In the genomic region with DNA sequence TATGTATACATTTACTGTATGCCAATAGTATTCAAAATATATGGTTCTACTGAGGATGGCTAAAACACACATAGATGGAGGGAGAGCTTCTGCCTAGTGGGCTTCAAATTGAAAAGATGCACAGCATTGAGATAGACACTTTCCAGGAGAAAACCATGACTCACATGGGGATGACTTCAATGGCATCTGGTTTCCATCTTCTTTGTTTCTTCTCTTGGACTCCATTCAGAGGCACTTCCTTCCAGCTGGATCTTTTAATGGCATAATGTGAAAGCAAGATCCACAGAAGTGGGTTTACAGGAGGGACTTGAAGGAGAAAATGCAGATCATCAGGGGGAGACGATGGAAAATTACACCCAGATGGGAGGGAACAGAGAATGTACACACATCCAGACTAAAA, we compare ENCODE assay signal across 17 cellular contexts.
DNase-seq lines count a peak whose midpoint lies in the region; ATAC-seq, FAIRE-seq and TF ChIP-seq lines count a peak whose summit lies in the region.
"Had no signal": no experiment of that assay in that cellular context is flagged by ENCODE, and none has a peak within 500 bp of the region (broad histone marks: within the 10 kb centered on the region; RNA-seq: fewer than 3 reads in every experiment).

No MANE protein-coding gene starts in this region.

- H3K4me3 ChIP-seq in brain microvascular endothelial cell (ENCODE audit: low read depth, low read length) (no peak overlapping the region), MG63 (no peak overlapping the region)
- H3K4me3 ChIP-seq: A549, GM23338, lung, neural progenitor cell had no signal

- H3K36me3 Mint-ChIP-seq in activated naive CD8-positive, alpha-beta T cell treated with anti-CD3 and anti-CD28 coated beads, Interleukin-2, amount 50 U/mL, for 24 hours (ENCODE audit: low read depth), result no peaks in the 10 kb centered on the region
- H3K36me3 Mint-ChIP-seq: activated CD8-positive, alpha-beta memory T cell treated with anti-CD3 and anti-CD28 coated beads, Interleukin-2, amount 10 ng/mL, durations not matched to agents 7 days and 5 days; activated naive CD4-positive, alpha-beta T cell treated with anti-CD3 and anti-CD28 coated beads, Interleukin-2, amount 10 ng/mL, durations not matched to agents 7 days and 5 days; neural progenitor cell had no signal

- no peaks in the 10 kb centered on the region for H3K9me3 ChIP-seq in MG63
- H3K9me3 ChIP-seq: A549 had no signal

- peaks cover 1% of the 10 kb centered on the region for H3K27me3 Mint-ChIP-seq in activated naive CD8-positive, alpha-beta T cell treated with anti-CD3 and anti-CD28 coated beads, Interleukin-2, amount 50 U/mL, for 24 hours

- H3K27ac ChIP-seq in brain microvascular endothelial cell, result no peak overlapping the region
- H3K27ac ChIP-seq: A549, neural progenitor cell had no signal

- H3K4me1 Mint-ChIP-seq in activated naive CD8-positive, alpha-beta T cell treated with anti-CD3 and anti-CD28 coated beads, Interleukin-2, amount 50 U/mL, for 24 hours, result peaks cover 22% of the 10 kb centered on the region
- H3K4me1 Mint-ChIP-seq: GM23338, neural progenitor cell had no signal

- in situ Hi-C loops in brain microvascular endothelial cell (cut with HindIII; ENCODE audit: low pct_ligation_motif_present, low sequenced_read_pairs), result no loop called here

- H3K4me3 Mint-ChIP-seq in activated naive CD8-positive, alpha-beta T cell treated with anti-CD3 and anti-CD28 coated beads, Interleukin-2, amount 50 U/mL, for 24 hours, result no peak overlapping the region
- H3K4me3 Mint-ChIP-seq: activated CD8-positive, alpha-beta memory T cell treated with anti-CD3 and anti-CD28 coated beads, Interleukin-2, amount 10 ng/mL, durations not matched to agents 7 days and 5 days; activated naive CD4-positive, alpha-beta T cell treated with anti-CD3 and anti-CD28 coated beads, Interleukin-2, amount 10 ng/mL, durations not matched to agents 7 days and 5 days; GM23338; neural progenitor cell had no signal

- H3K36me3 ChIP-seq in brain microvascular endothelial cell (replicated peaks), result no peaks in the 10 kb centered on the region
- H3K36me3 ChIP-seq in MG63, result no peaks in the 10 kb centered on the region
- H3K36me3 ChIP-seq: neural progenitor cell had no signal

- DNase-seq in A172 (ENCODE audit: low spot score) (peak; percentile 32), H4 (ENCODE audit: low spot score) (peak; percentile 20), brain microvascular endothelial cell (peak; percentile 12), hepatic stellate cell (ENCODE audit: low spot score) (peak; percentile 54), urothelium cell line (ENCODE audit: low spot score) (no peak), MG63 (no peak)
- no peak for DNase-seq in activated naive CD8-positive, alpha-beta T cell treated with anti-CD3 and anti-CD28 coated beads, Interleukin-2, amount 50 U/mL, for 24 hours
- DNase-seq: activated CD8-positive, alpha-beta memory T cell treated with anti-CD3 and anti-CD28 coated beads, Interleukin-2, amount 10 ng/mL, durations not matched to agents 7 days and 5 days; activated naive CD4-positive, alpha-beta T cell treated with anti-CD3 and anti-CD28 coated beads, Interleukin-2, amount 10 ng/mL, durations not matched to agents 7 days and 5 days; Calu3; Kasumi-1; stimulated activated naive CD8-positive, alpha-beta T cell treated with anti-CD3 and anti-CD28 coated beads, Interleukin-15, Interleukin-2, amounts not matched to agents 100 U/mL and 50 U/mL, for 24 hours had no signal

- FAIRE-seq in urothelium cell line (lab: Jason Lieb, UNC), result no peak
- FAIRE-seq: A549 had no signal

- no peak for TF ChIP-seq CTCF in brain microvascular endothelial cell (IDR thresholded peaks at IDR 0.05; ENCODE audit: low read depth, low read length, missing control alignments)

- H3K27ac Mint-ChIP-seq in activated naive CD8-positive, alpha-beta T cell treated with anti-CD3 and anti-CD28 coated beads, Interleukin-2, amount 50 U/mL, for 24 hours, result no peak overlapping the region
- H3K27ac Mint-ChIP-seq: activated CD8-positive, alpha-beta memory T cell treated with anti-CD3 and anti-CD28 coated beads, Interleukin-2, amount 10 ng/mL, durations not matched to agents 7 days and 5 days; activated naive CD4-positive, alpha-beta T cell treated with anti-CD3 and anti-CD28 coated beads, Interleukin-2, amount 10 ng/mL, durations not matched to agents 7 days and 5 days; GM23338; neural progenitor cell had no signal

- H3K27me3 ChIP-seq in brain microvascular endothelial cell (replicated peaks) (no peaks in the 10 kb centered on the region), MG63 (no peaks in the 10 kb centered on the region)
- H3K27me3 ChIP-seq: neural progenitor cell had no signal

- ATAC-seq in activated naive CD8-positive, alpha-beta T cell treated with anti-CD3 and anti-CD28 coated beads, Interleukin-2, amount 50 U/mL, for 24 hours, result no peak
- no peak for ATAC-seq in GM18867 (IDR thresholded peaks at IDR 0.05; ENCODE audit: unreplicated experiment)
- ATAC-seq: A549; activated CD8-positive, alpha-beta memory T cell treated with anti-CD3 and anti-CD28 coated beads, Interleukin-2, amount 10 ng/mL, durations not matched to agents 7 days and 5 days; GM23338; stimulated activated naive CD8-positive, alpha-beta T cell treated with anti-CD3 and anti-CD28 coated beads, Interleukin-15, Interleukin-2, amounts not matched to agents 100 U/mL and 50 U/mL, for 24 hours had no signal

- no peaks in the 10 kb centered on the region for H3K9me3 Mint-ChIP-seq in activated naive CD8-positive, alpha-beta T cell treated with anti-CD3 and anti-CD28 coated beads, Interleukin-2, amount 50 U/mL, for 24 hours
- H3K9me3 Mint-ChIP-seq: neural progenitor cell had no signal

Comparison
In these comparisons a context has a peak if more than half of its experiments do, and no peak if none do; other contexts are left out.
1. DNase-seq: peak in A172 (single experiment), H4 (single experiment), brain microvascular endothelial cell (single experiment) and hepatic stellate cell (single experiment); none in activated naive CD8-positive, alpha-beta T cell treated with anti-CD3 and anti-CD28 coated beads, Interleukin-2, amount 50 U/mL, for 24 hours (single experiment), urothelium cell line (single experiment) and MG63 (single experiment).